22 cellular contexts compared by ENCODE assay signal in the genomic region with DNA sequence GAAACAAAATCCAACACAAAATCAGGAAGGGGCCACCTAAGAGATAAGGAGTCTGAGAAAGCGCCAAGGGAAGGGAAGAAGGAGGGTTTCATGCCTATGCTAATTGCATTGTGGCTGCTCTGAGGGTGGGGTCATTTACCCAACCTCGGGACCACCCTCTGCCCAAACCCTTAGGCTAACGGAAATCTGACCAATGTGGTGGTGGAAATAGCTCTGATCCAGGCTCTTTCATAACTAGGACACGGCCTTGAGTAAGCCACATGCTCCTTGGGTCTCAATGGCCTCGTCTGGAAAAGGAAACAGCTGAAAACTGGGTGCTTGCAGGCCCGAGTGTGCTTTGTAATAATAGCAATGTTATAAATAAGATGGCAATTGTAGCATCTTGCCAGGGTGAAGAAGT. TPM values are rescaled to one million over a fixed set of nuclear protein-coding genes. Genes with fewer than 3 reads are reported as not detected.
DNase-seq lines count a peak whose midpoint lies in the region; ATAC-seq lines count a peak whose summit lies in the region.
"Had no signal": no experiment of that assay in that cellular context is flagged by ENCODE, and none has a peak within 500 bp of the region (broad histone marks: within the 10 kb centered on the region; RNA-seq: fewer than 3 reads in every experiment).

No MANE protein-coding gene starts in this region.

- intact Hi-C loops in right cardiac atrium (cut with DNase I), result no loop called here

- H3K4me1 Mint-ChIP-seq in activated T-cell treated with anti-CD3 and anti-CD28 coated beads, Interleukin-2, amount 50 U/mL, for 4 hours (ENCODE audit: low read depth), result peaks cover 7% of the 10 kb centered on the region

- H3K4me1 ChIP-seq in right cardiac atrium (ENCODE audit: control insufficient read depth, insufficient read depth, low read length), result peaks cover 2% of the 10 kb centered on the region
- H3K4me1 ChIP-seq: body of pancreas, parathyroid adenoma, suprapubic skin, uterus had no signal

- H3K36me3 Mint-ChIP-seq in activated T-cell treated with anti-CD3 and anti-CD28 coated beads, Interleukin-2, amount 50 U/mL, for 4 hours (ENCODE audit: insufficient read depth), result no peaks in the 10 kb centered on the region
- H3K36me3 Mint-ChIP-seq: naive thymus-derived CD8-positive, alpha-beta T cell; T-cell had no signal

- no peaks in the 10 kb centered on the region for H3K9me3 Mint-ChIP-seq in activated T-cell treated with anti-CD3 and anti-CD28 coated beads, Interleukin-2, amount 50 U/mL, for 4 hours
- H3K9me3 Mint-ChIP-seq: activated CD4-positive, alpha-beta T cell treated with anti-CD3 and anti-CD28 coated beads, Interleukin-2, amount 10 ng/mL, durations not matched to agents 7 days and 5 days; activated naive CD8-positive, alpha-beta T cell treated with anti-CD3 and anti-CD28 coated beads, Interleukin-2, amount 50 U/mL, for 24 hours; CD4-positive, alpha-beta T cell; naive thymus-derived CD8-positive, alpha-beta T cell; T-cell had no signal

- peak; percentile 51 to 88 for ATAC-seq in right cardiac atrium
- no peak for ATAC-seq in activated T-cell treated with anti-CD3 and anti-CD28 coated beads, Interleukin-2, amount 50 U/mL, for 4 hours
- ATAC-seq: activated naive CD8-positive, alpha-beta T cell treated with anti-CD3 and anti-CD28 coated beads, Interleukin-2, amount 50 U/mL, for 24 hours; body of pancreas; naive thymus-derived CD8-positive, alpha-beta T cell; T-cell had no signal

- no peaks in the 10 kb centered on the region for H3K27me3 Mint-ChIP-seq in activated T-cell treated with anti-CD3 and anti-CD28 coated beads, Interleukin-2, amount 50 U/mL, for 4 hours (ENCODE audit: low read depth)
- H3K27me3 Mint-ChIP-seq: activated CD4-positive, alpha-beta T cell treated with anti-CD3 and anti-CD28 coated beads, Interleukin-2, amount 10 ng/mL, durations not matched to agents 7 days and 5 days; activated naive CD8-positive, alpha-beta T cell treated with anti-CD3 and anti-CD28 coated beads, Interleukin-2, amount 50 U/mL, for 24 hours; CD4-positive, alpha-beta T cell; naive thymus-derived CD8-positive, alpha-beta T cell; T-cell had no signal

- H3K9me3 ChIP-seq in right cardiac atrium (ENCODE audit: control insufficient read depth, low read length), result no peaks in the 10 kb centered on the region
- H3K9me3 ChIP-seq: body of pancreas, suprapubic skin, uterus had no signal

- H3K27me3 ChIP-seq in right cardiac atrium (ENCODE audit: control insufficient read depth, insufficient read depth), result no peaks in the 10 kb centered on the region
- H3K27me3 ChIP-seq: body of pancreas, suprapubic skin, uterus had no signal

- DNase-seq in AML-193 (lab: John Stamatoyannopoulos, UW), result peak; percentile 96 to 97
- DNase-seq in GF-D8 (lab: John Stamatoyannopoulos, UW), result peak; percentile 97
- peak; percentile 57 for DNase-seq in OCI-M1 (lab: John Stamatoyannopoulos, UW)
- no peak for DNase-seq in right cardiac atrium
- no peak for DNase-seq in middle frontal gyrus (ENCODE audit: extremely low spot score, low spot score)
- no peak for DNase-seq in GM03348 (ENCODE audit: low spot score)
- DNase-seq in activated T-cell treated with anti-CD3 and anti-CD28 coated beads, Interleukin-2, amount 50 U/mL, for 4 hours, result no peak
- DNase-seq in cerebellar cortex (ENCODE audit: low spot score), result no peak
- DNase-seq: ACHN; activated CD4-positive, alpha-beta T cell treated with anti-CD3 and anti-CD28 coated beads, Interleukin-2, amount 10 ng/mL, durations not matched to agents 7 days and 5 days; activated CD8-positive, alpha-beta memory T cell treated with anti-CD3 and anti-CD28 coated beads, Interleukin-2, amount 50 U/mL, for 4 hours; activated naive CD8-positive, alpha-beta T cell treated with anti-CD3 and anti-CD28 coated beads, Interleukin-2, amount 50 U/mL, for 24 hours; body of pancreas; CD4-positive, alpha-beta T cell; H7; naive thymus-derived CD8-positive, alpha-beta T cell; NCI-H1436; NCI-H526 treated with DMSO at 0.1 percent for 48 hours; T-cell; uterus had no signal

- no peak overlapping the region for H3K4me3 ChIP-seq in right cardiac atrium (ENCODE audit: low read length)
- H3K4me3 ChIP-seq: body of pancreas, suprapubic skin, uterus had no signal

- WGBS in right cardiac atrium, result 49% methylated on average over 6 of the region's 6 CpGs

- no peak overlapping the region for H3K27ac ChIP-seq in right cardiac atrium (ENCODE audit: low read length)
- H3K27ac ChIP-seq: body of pancreas, parathyroid adenoma, suprapubic skin, uterus had no signal

- H3K4me3 Mint-ChIP-seq in activated T-cell treated with anti-CD3 and anti-CD28 coated beads, Interleukin-2, amount 50 U/mL, for 4 hours, result no peak overlapping the region
- H3K4me3 Mint-ChIP-seq: activated CD4-positive, alpha-beta T cell treated with anti-CD3 and anti-CD28 coated beads, Interleukin-2, amount 10 ng/mL, durations not matched to agents 7 days and 5 days; activated naive CD8-positive, alpha-beta T cell treated with anti-CD3 and anti-CD28 coated beads, Interleukin-2, amount 50 U/mL, for 24 hours; CD4-positive, alpha-beta T cell; naive thymus-derived CD8-positive, alpha-beta T cell; T-cell had no signal

RNA-seq across cellular contexts. Expression of gene SRGN, which starts 14.9 kb away (rescaled TPM):
- 100 to 1,000 TPM in 1 of 4 donors, 10 to 100 TPM in 3; 53.4 to 102 (median 76.8) TPM for total RNA-seq in right cardiac atrium
- polyA plus RNA-seq in right cardiac atrium, result 69.5 TPM
- total RNA-seq in activated T-cell treated with anti-CD3 and anti-CD28 coated beads, Interleukin-2, amount 50 U/mL, for 4 hours, result 100 to 1,000 TPM; 455 to 725 (median 567) TPM
- total RNA-seq: H7 had no signal

RNA-seq across cellular contexts. Expression of gene VPS26A, which starts 51.0 kb away (rescaled TPM):
- total RNA-seq in right cardiac atrium, result 10 to 100 TPM; 29.6 to 40.8 (median 38.7) TPM
- 19.7 TPM for polyA plus RNA-seq in right cardiac atrium
- 10 to 100 TPM; 25.9 to 30.5 (median 29.9) TPM for total RNA-seq in activated T-cell treated with anti-CD3 and anti-CD28 coated beads, Interleukin-2, amount 50 U/mL, for 4 hours

Comparison
In these comparisons a context has a peak if more than half of its experiments do, and no peak if none do; other contexts are left out.
1. DNase-seq: peak in AML-193 (2 of 2), GF-D8 (single experiment) and OCI-M1 (single experiment); none in right cardiac atrium (0 of 3), middle frontal gyrus (single experiment), GM03348 (single experiment), activated T-cell treated with anti-CD3 and anti-CD28 coated beads, Interleukin-2, amount 50 U/mL, for 4 hours (single experiment) and cerebellar cortex (single experiment).
2. ATAC-seq: peak in right cardiac atrium (2 of 2); none in activated T-cell treated with anti-CD3 and anti-CD28 coated beads, Interleukin-2, amount 50 U/mL, for 4 hours (0 of 2).
3. RNA of gene SRGN, which starts 14.9 kb away (total RNA-seq): 455 to 725 TPM in activated T-cell treated with anti-CD3 and anti-CD28 coated beads, Interleukin-2, amount 50 U/mL, for 4 hours; 53.4 to 102 TPM in right cardiac atrium; every median in the first group is over 4 times any median in the second.